8 cellular contexts compared by ENCODE assay signal in genomic region chr6:29647927-29648642, GRCh38. TPM values are rescaled to one million over a fixed set of nuclear protein-coding genes. Genes with fewer than 3 reads are reported as not detected.
DNase-seq lines count a peak whose midpoint lies in the region; ATAC-seq and TF ChIP-seq lines count a peak whose summit lies in the region.

No MANE protein-coding gene starts in this region.

- no peak overlapping the region for H3K4me3 ChIP-seq in Loucy (ENCODE audit: low read length, poor library complexity, severe bottlenecking)
- no peak overlapping the region for H3K4me3 ChIP-seq in aorta (ENCODE audit: low read length in 2 of 2)
- no peak overlapping the region for H3K4me3 ChIP-seq in ovary

- H2AFZ ChIP-seq in Loucy (ENCODE audit: low read length): no peak overlapping the region

- H3K4me1 Mint-ChIP-seq in activated naive CD4-positive, alpha-beta T cell treated with anti-CD3 and anti-CD28 coated beads, Interleukin-2, amount 10 ng/mL, durations not matched to agents 7 days and 5 days: peaks cover 19% of the 10 kb centered on the region

- intact Hi-C loops in aorta (cut with DNase I) (no loop called here), ovary (cut with DNase I) (no loop called here)

- H3F3A ChIP-seq in Loucy (ENCODE audit: low read depth): no peaks in the 10 kb centered on the region

- H3K36me3 Mint-ChIP-seq in activated naive CD4-positive, alpha-beta T cell treated with anti-CD3 and anti-CD28 coated beads, Interleukin-2, amount 10 ng/mL, durations not matched to agents 7 days and 5 days: no peaks in the 10 kb centered on the region

- peaks cover 2% of the 10 kb centered on the region for H3K4me1 ChIP-seq in Loucy (ENCODE audit: insufficient read depth, low read length, poor library complexity, severe bottlenecking)
- no peaks in the 10 kb centered on the region for H3K4me1 ChIP-seq in aorta (ENCODE audit: control insufficient read depth in 1 of 2, insufficient read depth in 2 of 2, low read length in 2 of 2)
- no peaks in the 10 kb centered on the region for H3K4me1 ChIP-seq in ovary (ENCODE audit: insufficient read depth)

- TF ChIP-seq CTCF in Loucy (conservative IDR thresholded peaks at IDR 0.05; ENCODE audit: low read length): peak; percentile 80
- TF ChIP-seq CTCF in ovary (IDR thresholded peaks at IDR 0.05): no peak

- H3K9ac ChIP-seq in Loucy (ENCODE audit: low read depth, low read length, poor library complexity, severe bottlenecking): no peak overlapping the region

- H3K27me3 ChIP-seq in Loucy (ENCODE audit: insufficient read depth, low read length, poor library complexity, severe bottlenecking) (no peaks in the 10 kb centered on the region), aorta (ENCODE audit: control insufficient read depth in 1 of 2, insufficient read depth in 2 of 2, low read length in 1 of 2) (no peaks in the 10 kb centered on the region), ovary (no peaks in the 10 kb centered on the region)

- H3K4me3 Mint-ChIP-seq in activated naive CD4-positive, alpha-beta T cell treated with anti-CD3 and anti-CD28 coated beads, Interleukin-2, amount 10 ng/mL, durations not matched to agents 7 days and 5 days: no peak overlapping the region

- TF ChIP-seq EP300 in ovary (IDR thresholded peaks at IDR 0.05): no peak

- 85 to 88% methylated on average over 23 of the region's 23 CpGs for WGBS in aorta, 2 donors
- 86 to 90% (median 88%) methylated on average over 23 of the region's 23 CpGs for WGBS in ovary, 3 donors

- DNase-seq in ELR (ENCODE audit: low read depth) (peak; percentile 64), amniotic stem cell (lab: John Stamatoyannopoulos, UW) (peak; percentile 14), lung microvascular endothelial cell (ENCODE audit: low read depth in 2 of 2) (peak; percentile 58 to 59), aorta (no peak), epidermal melanocyte (ENCODE audit: insufficient read length, low spot score) (no peak), ovary (no peak)
- no peak for DNase-seq in activated naive CD4-positive, alpha-beta T cell treated with anti-CD3 and anti-CD28 coated beads, Interleukin-2, amount 10 ng/mL, durations not matched to agents 7 days and 5 days

- no peak overlapping the region for H3K27ac Mint-ChIP-seq in activated naive CD4-positive, alpha-beta T cell treated with anti-CD3 and anti-CD28 coated beads, Interleukin-2, amount 10 ng/mL, durations not matched to agents 7 days and 5 days

- H3K27ac ChIP-seq in aorta (ENCODE audit: low read depth in 1 of 2, low read length in 2 of 2) (no peak overlapping the region), ovary (no peak overlapping the region)

- no peaks in the 10 kb centered on the region for H3K9me3 ChIP-seq in Loucy (ENCODE audit: insufficient read depth, low read depth, low read length)
- no peaks in the 10 kb centered on the region for H3K9me3 ChIP-seq in aorta (ENCODE audit: control insufficient read depth, low read length)
- H3K9me3 ChIP-seq in ovary: no peaks in the 10 kb centered on the region

- H4K20me1 ChIP-seq in Loucy (ENCODE audit: insufficient read depth, low read length, poor library complexity, severe bottlenecking): no peaks in the 10 kb centered on the region

- peaks cover 5% of the 10 kb centered on the region for H3K27me3 Mint-ChIP-seq in activated naive CD4-positive, alpha-beta T cell treated with anti-CD3 and anti-CD28 coated beads, Interleukin-2, amount 10 ng/mL, durations not matched to agents 7 days and 5 days

- no peak for ATAC-seq in aorta (ENCODE audit: low FRiP score)

- H3K9me3 Mint-ChIP-seq in activated naive CD4-positive, alpha-beta T cell treated with anti-CD3 and anti-CD28 coated beads, Interleukin-2, amount 10 ng/mL, durations not matched to agents 7 days and 5 days: no peaks in the 10 kb centered on the region

- no peak overlapping the region for H3K4me2 ChIP-seq in Loucy (ENCODE audit: low read depth, low read length, poor library complexity, severe bottlenecking)

- CTCF ChIA-PET in activated naive CD4-positive, alpha-beta T cell treated with anti-CD3 and anti-CD28 coated beads, Interleukin-2, amount 10 ng/mL, durations not matched to agents 7 days and 5 days (lab: Charles Lee): interaction anchor here (0.7 to 2.8 kb wide), 4 partner anchors 17 to 187 kb away, joined by 3 to 18 read pairs (median 10); no protein-coding TSS in a partner anchor

- H3K9me2 ChIP-seq in Loucy (replicated peaks; ENCODE audit: low read depth, low read length): no peaks in the 10 kb centered on the region

- no peaks in the 10 kb centered on the region for H3K79me2 ChIP-seq in Loucy (ENCODE audit: insufficient read depth, low read length)

- no peak for TF ChIP-seq POLR2A in ovary (IDR thresholded peaks at IDR 0.05)

- H3K36me3 ChIP-seq in Loucy (ENCODE audit: insufficient read depth, low read length) (no peaks in the 10 kb centered on the region), aorta (ENCODE audit: control insufficient read depth in 1 of 2, insufficient read depth in 2 of 2, low read length in 1 of 2) (no peaks in the 10 kb centered on the region), ovary (no peaks in the 10 kb centered on the region)

RNA-seq across cellular contexts. Expression of gene MOG, which starts 8.8 kb away (rescaled TPM):
- total RNA-seq in lung microvascular endothelial cell: not detected in 2 replicates
- not detected for total RNA-seq in aorta
- 1 to 10 TPM in 1 of 2 donors, not detected in 1; 1.5 TPM for polyA plus RNA-seq in aorta
- total RNA-seq in ovary: under 1 TPM in 1 of 7 donors, not detected in 6; 0.13 TPM
- polyA plus RNA-seq in ovary: under 1 TPM in 1 of 2 donors, not detected in 1; 0.05 TPM

RNA-seq across cellular contexts. Expression of gene GABBR1, which starts 15.1 kb away (rescaled TPM):
- total RNA-seq in lung microvascular endothelial cell (1.7 and 4.0 TPM in 2 replicates), aorta (100 to 1,000 TPM in 1 of 2 donors, 10 to 100 TPM in 1; 91.6 to 126 TPM), ovary (10 to 100 TPM; 23.0 to 80.0 (median 58.0) TPM)
- polyA plus RNA-seq in aorta (100 to 1,000 TPM in 1 of 2 donors, 10 to 100 TPM in 1; 13.6 to 103 TPM), ovary (10 to 100 TPM; 41.3 to 48.5 TPM)

RNA-seq across cellular contexts. Expression of gene ZFP57, which starts 32.9 kb away (rescaled TPM):
- total RNA-seq in lung microvascular endothelial cell: 1.4 TPM in 1 of 2 replicates, not detected in the other
- total RNA-seq in aorta: under 1 TPM in 1 of 2 donors, not detected in 1; 0.49 TPM
- polyA plus RNA-seq in aorta: 1 to 10 TPM in 1 of 2 donors, not detected in 1; 7.1 TPM
- under 1 TPM in 2 of 7 donors, not detected in 5; 0.24 to 0.25 TPM for total RNA-seq in ovary
- under 1 TPM in 1 of 2 donors, not detected in 1; 0.13 TPM for polyA plus RNA-seq in ovary

Comparison
In these comparisons a context has a peak if more than half of its experiments do, and no peak if none do; other contexts are left out.
1. DNase-seq: peak in ELR (single experiment), amniotic stem cell (single experiment) and lung microvascular endothelial cell (2 of 2); none in activated naive CD4-positive, alpha-beta T cell treated with anti-CD3 and anti-CD28 coated beads, Interleukin-2, amount 10 ng/mL, durations not matched to agents 7 days and 5 days (single experiment), aorta (0 of 2), epidermal melanocyte (single experiment) and ovary (0 of 5).